In the genomic region with DNA sequence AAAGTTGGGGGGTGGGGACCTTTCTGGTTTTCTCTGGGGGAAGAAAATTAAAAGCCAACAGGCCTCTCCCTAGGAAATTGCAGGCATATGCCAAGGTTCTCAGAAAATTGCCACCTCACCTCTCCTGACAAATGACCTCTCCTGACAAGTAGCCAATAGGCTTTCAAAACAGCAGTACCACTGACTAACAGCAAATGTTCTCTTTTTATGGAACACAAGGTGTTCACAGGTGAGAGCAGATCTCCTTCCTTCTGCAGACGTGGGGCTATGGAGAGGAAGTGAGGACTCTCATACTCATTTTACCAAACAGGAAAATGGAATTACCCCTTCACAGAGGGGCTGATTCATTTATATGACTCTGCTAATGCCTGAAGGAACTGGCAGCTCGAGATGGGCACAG, we compare ENCODE assay signal across 1 cellular context.
TF ChIP-seq lines count a peak whose summit lies in the region.

No MANE protein-coding gene starts in this region.

TF ChIP-seq in HepG2, 621 proteins besides CTCF, POLR2A, EP300 and RAD21:
- TF ChIP-seq NONO (IDR thresholded peaks at IDR 0.05) (no peak), NONO (CRISPR knock-in tag; conservative IDR thresholded peaks at IDR 0.05) (no peak), ZSCAN22 (CRISPR knock-in tag; IDR thresholded peaks at IDR 0.05) (no peak), ZNF775 (CRISPR knock-in tag; IDR thresholded peaks at IDR 0.05; ENCODE audit: borderline replicate concordance) (no peak), ATF6 (CRISPR knock-in tag; conservative IDR thresholded peaks at IDR 0.05) (no peak)
- TF ChIP-seq, protein P1, sequence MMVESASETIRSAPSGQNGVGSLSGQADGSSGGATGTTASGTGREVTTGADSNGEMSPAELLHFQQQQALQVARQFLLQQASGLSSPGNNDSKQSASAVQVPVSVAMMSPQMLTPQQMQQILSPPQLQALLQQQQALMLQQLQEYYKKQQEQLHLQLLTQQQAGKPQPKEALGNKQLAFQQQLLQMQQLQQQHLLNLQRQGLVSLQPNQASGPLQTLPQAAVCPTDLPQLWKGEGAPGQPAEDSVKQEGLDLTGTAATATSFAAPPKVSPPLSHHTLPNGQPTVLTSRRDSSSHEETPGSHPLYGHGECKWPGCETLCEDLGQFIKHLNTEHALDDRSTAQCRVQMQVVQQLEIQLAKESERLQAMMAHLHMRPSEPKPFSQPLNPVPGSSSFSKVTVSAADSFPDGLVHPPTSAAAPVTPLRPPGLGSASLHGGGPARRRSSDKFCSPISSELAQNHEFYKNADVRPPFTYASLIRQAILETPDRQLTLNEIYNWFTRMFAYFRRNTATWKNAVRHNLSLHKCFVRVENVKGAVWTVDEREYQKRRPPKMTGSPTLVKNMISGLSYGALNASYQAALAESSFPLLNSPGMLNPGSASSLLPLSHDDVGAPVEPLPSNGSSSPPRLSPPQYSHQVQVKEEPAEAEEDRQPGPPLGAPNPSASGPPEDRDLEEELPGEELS (CRISPR knock-in tag; IDR thresholded peaks at IDR 0.05) = no peak
